1 cellular context compared by ENCODE assay signal in genomic region chr3:154252759-154253638, GRCh38.
A peak's percentile ranks its signal among the peaks of the same experiment; 100 is the strongest.
TF ChIP-seq lines count a peak whose summit lies in the region.

No MANE protein-coding gene starts in this region.

TF ChIP-seq in HepG2, 621 proteins besides CTCF, POLR2A, EP300 and RAD21 (continued from another document and continues in another):
- TF ChIP-seq ATF6 (CRISPR knock-in tag; conservative IDR thresholded peaks at IDR 0.05) (no peak), HOXA5 (CRISPR knock-in tag; IDR thresholded peaks at IDR 0.05) (no peak), ZBTB46 (CRISPR knock-in tag; IDR thresholded peaks at IDR 0.05; ENCODE audit: borderline replicate concordance) (no peak), PBX3 (CRISPR knock-in tag; IDR thresholded peaks at IDR 0.05; ENCODE audit: borderline replicate concordance) (no peak), CHCHD3 (CRISPR knock-in tag; IDR thresholded peaks at IDR 0.05) (no peak), ARID3A (IDR thresholded peaks at IDR 0.05; ENCODE audit: low read depth, low read length) (no peak), ERF (CRISPR knock-in tag; IDR thresholded peaks at IDR 0.05) (peak; percentile 78; the same call in 1 of the 2 replicates), GATAD2A (CRISPR knock-in tag; IDR thresholded peaks at IDR 0.05) (peak; percentile 34; the same call in 1 of the 2 replicates), U2AF2 (IDR thresholded peaks at IDR 0.05; ENCODE audit: low read depth, low read length) (no peak), THAP11 (CRISPR knock-in tag; IDR thresholded peaks at IDR 0.05) (peak; percentile 40; the same call in 1 of the 2 replicates), SP5 (CRISPR knock-in tag; IDR thresholded peaks at IDR 0.05; ENCODE audit: borderline replicate concordance, low read depth) (no peak), TP53 (CRISPR knock-in tag; conservative IDR thresholded peaks at IDR 0.05) (no peak), DBP (CRISPR knock-in tag; IDR thresholded peaks at IDR 0.05; ENCODE audit: not compliant biosample characterization) (no peak), CAMTA2 (CRISPR knock-in tag; IDR thresholded peaks at IDR 0.05; ENCODE audit: borderline replicate concordance) (no peak), TCF12 (IDR thresholded peaks at IDR 0.05) (no peak), TCF12 (CRISPR knock-in tag; IDR thresholded peaks at IDR 0.05) (no peak), ZNF121 (CRISPR knock-in tag; IDR thresholded peaks at IDR 0.05) (no peak), BORCS8-MEF2B (CRISPR knock-in tag; IDR thresholded peaks at IDR 0.05) (no peak), ZNF713 (CRISPR knock-in tag; IDR thresholded peaks at IDR 0.05) (0 out of 2 replicates have a peak, but pooled peaks have one; percentile 23), ETV5 (CRISPR knock-in tag; IDR thresholded peaks at IDR 0.05; ENCODE audit: borderline replicate concordance) (no peak; the same call in 1 of the 2 replicates), KLF16 (CRISPR knock-in tag; IDR thresholded peaks at IDR 0.05) (peak in 1 of 2 experiments; percentile 50; a peak in 1 of 4 replicates), SALL1 (CRISPR knock-in tag; IDR thresholded peaks at IDR 0.05) (peak; percentile 88), ZNF800 (CRISPR knock-in tag; IDR thresholded peaks at IDR 0.05) (no peak), TOPORS (CRISPR knock-in tag; IDR thresholded peaks at IDR 0.05) (no peak), RXRB (CRISPR knock-in tag; IDR thresholded peaks at IDR 0.05; ENCODE audit: borderline replicate concordance) (0 out of 2 replicates have a peak, but pooled peaks have one; percentile 31), MIER2 (CRISPR knock-in tag; IDR thresholded peaks at IDR 0.05) (no peak), ZNF788 (CRISPR knock-in tag; IDR thresholded peaks at IDR 0.05; ENCODE audit: borderline replicate concordance) (peak; percentile 56; the same call in 1 of the 2 replicates), ZNF598 (CRISPR knock-in tag; IDR thresholded peaks at IDR 0.05; ENCODE audit: borderline replicate concordance) (peak; percentile 61; the same call in 1 of the 2 replicates), HMGA1 (CRISPR knock-in tag; conservative IDR thresholded peaks at IDR 0.05) (no peak), CREB3 (CRISPR knock-in tag; IDR thresholded peaks at IDR 0.05) (no peak), BCL3 (CRISPR knock-in tag; IDR thresholded peaks at IDR 0.05) (no peak), TAF1 (CRISPR knock-in tag; IDR thresholded peaks at IDR 0.05) (no peak), JARID2 (CRISPR knock-in tag; IDR thresholded peaks at IDR 0.05; ENCODE audit: insufficient replicate concordance) (no peak), ZNF205 (CRISPR knock-in tag; IDR thresholded peaks at IDR 0.05) (no peak), MIXL1 (CRISPR knock-in tag; IDR thresholded peaks at IDR 0.05) (peak; percentile 74; the same call in 1 of the 2 replicates), PATZ1 (CRISPR knock-in tag; IDR thresholded peaks at IDR 0.05) (no peak), ZMYM3 (CRISPR knock-in tag; IDR thresholded peaks at IDR 0.05) (no peak), REPIN1 (CRISPR knock-in tag; IDR thresholded peaks at IDR 0.05; ENCODE audit: borderline replicate concordance, low read depth) (peak; percentile 84; the same call in 1 of the 2 replicates), SP140L (CRISPR knock-in tag; IDR thresholded peaks at IDR 0.05; ENCODE audit: borderline replicate concordance) (no peak), ZNF782 (CRISPR knock-in tag; IDR thresholded peaks at IDR 0.05; ENCODE audit: borderline replicate concordance) (no peak), SOX5 (CRISPR knock-in tag; IDR thresholded peaks at IDR 0.05; ENCODE audit: borderline replicate concordance) (no peak), ZNF232 (CRISPR knock-in tag; IDR thresholded peaks at IDR 0.05; ENCODE audit: borderline replicate concordance) (no peak), BCLAF1 (IDR thresholded peaks at IDR 0.05) (no peak)
